8 cellular contexts compared by ENCODE assay signal in genomic region chr15:74620636-74621545, GRCh38. TPM values are rescaled to one million over a fixed set of nuclear protein-coding genes. Genes with fewer than 3 reads are reported as not detected.
DNase-seq lines count a peak whose midpoint lies in the region; ATAC-seq, FAIRE-seq and TF ChIP-seq lines count a peak whose summit lies in the region.

No MANE protein-coding gene starts in this region.

- H2BK12ac ChIP-seq in H9 (ENCODE audit: insufficient read length, low read depth, low read length) (no peak overlapping the region), mesenchymal stem cell (ENCODE audit: low read length in 2 of 2) (no peak overlapping the region)

- H3K14ac ChIP-seq in H9 (ENCODE audit: insufficient read depth, low read length) (no peak overlapping the region; the same call in 1 of the 2 replicates), mesenchymal stem cell (ENCODE audit: low read length in 2 of 2) (no peak overlapping the region)

- H3K36me3 ChIP-seq in mesenchymal stem cell (ENCODE audit: control insufficient read depth in 1 of 2, insufficient read depth in 2 of 2, low read depth in 1 of 2, low read length in 2 of 2), result peaks cover 70 to 79% of the 10 kb centered on the region in 2 experiments

- WGBS in H9 (ENCODE audit: extremely low coverage, insufficient read length, low lambda C conversion rate), result no CpG with 5 or more reads among the region's 23 CpGs
- 78% methylated on average over 21 of the region's 23 CpGs for WGBS in mesenchymal stem cell

- H3K36me3 Mint-ChIP-seq in H9 (ENCODE audit: insufficient read depth in 1 of 3, low read depth in 3 of 3), result peaks cover 51 to 68% (median 67%) of the 10 kb centered on the region in 3 experiments; a peak in 6 of 7 replicates

- H3K27ac ChIP-seq in H9 (ENCODE audit: insufficient read length, low read depth, low read length), result no peak overlapping the region
- peak overlapping the region in 37 of 59 donors; percentile 3 to 76 (median 54) for H3K27ac ChIP-seq in dorsolateral prefrontal cortex
- H3K27ac ChIP-seq in mesenchymal stem cell (ENCODE audit: low read length, poor library complexity, severe bottlenecking), result no peak overlapping the region

- peak overlapping the region; percentile 71 to 85 (median 81); a peak in 5 of 7 replicates for H3K27ac Mint-ChIP-seq in H9

- no peaks in the 10 kb centered on the region; the same call in 1 of the 2 replicates for H3K27me3 Mint-ChIP-seq in H9 (ENCODE audit: low read depth)

- peaks cover 6% of the 10 kb centered on the region for H3K23me2 ChIP-seq in H9 (ENCODE audit: insufficient read length, low read depth, low read length, poor library complexity, severe bottlenecking)

- H3K4me3 ChIP-seq in dorsolateral prefrontal cortex, result peak overlapping the region in 26 of 59 donors; percentile 1 to 43 (median 21)
- H3K4me3 ChIP-seq in mesenchymal stem cell (ENCODE audit: insufficient read depth in 1 of 2, low read depth in 1 of 2, low read length in 2 of 2), result no peak overlapping the region

- peak; percentile 100 for TF ChIP-seq CTCF in D721Med (IDR thresholded peaks at IDR 0.05; ENCODE audit: insufficient read depth, missing control alignments)
- peak; percentile 98 for TF ChIP-seq CTCF in H9 (conservative IDR thresholded peaks at IDR 0.05)
- peak; percentile 37 to 90 (median 79) for TF ChIP-seq CTCF in dorsolateral prefrontal cortex (IDR thresholded peaks at IDR 0.05 in 54 of 56, conservative IDR thresholded peaks at IDR 0.05 in 2 of 56; ENCODE audit: low read depth in 1 of 56, partially characterized antibody in 56 of 56)

- H2AK5ac ChIP-seq in H9 (ENCODE audit: insufficient read length, low read length) (no peak overlapping the region), mesenchymal stem cell (ENCODE audit: low read length, severe bottlenecking) (no peak overlapping the region)

- H3K18ac ChIP-seq in H9 (ENCODE audit: insufficient read length, low read depth, low read length), result no peak overlapping the region
- H3K18ac ChIP-seq in mesenchymal stem cell (ENCODE audit: low read depth in 1 of 2, low read length in 2 of 2), result no peak overlapping the region

- H3K4me1 ChIP-seq in H9 (ENCODE audit: insufficient read depth, low read length) (no peaks in the 10 kb centered on the region), mesenchymal stem cell (ENCODE audit: control insufficient read depth, insufficient read depth, low read depth, low read length) (peaks cover 15% of the 10 kb centered on the region)

- no peaks in the 10 kb centered on the region for H3K9me3 Mint-ChIP-seq in H9

- intact Hi-C loops in dorsolateral prefrontal cortex (cut with DNase I), result loop anchor here (5.0 to 10.0 kb wide), 3 partner anchors 179 to 249 kb away; no protein-coding TSS in a partner anchor

- no peaks in the 10 kb centered on the region for H3K27me3 ChIP-seq in H9 (ENCODE audit: insufficient read depth, low read length)
- H3K27me3 ChIP-seq in dorsolateral prefrontal cortex, result no peaks in the 10 kb centered on the region
- no peaks in the 10 kb centered on the region for H3K27me3 ChIP-seq in mesenchymal stem cell (ENCODE audit: control insufficient read depth in 1 of 2, insufficient read depth in 1 of 2, low read length in 2 of 2)

- H3K79me2 ChIP-seq in H9 (ENCODE audit: insufficient read depth, low read length), result peaks cover 24% of the 10 kb centered on the region; the same call in 1 of the 2 replicates

- H3K4me1 Mint-ChIP-seq in H9, result peaks cover 22 to 27% of the 10 kb centered on the region in 2 experiments

- H2BK15ac ChIP-seq in H9 (ENCODE audit: low read depth, low read length) (no peak overlapping the region), mesenchymal stem cell (ENCODE audit: low read depth, poor library complexity, severe bottlenecking) (no peak overlapping the region)

- H3K9ac ChIP-seq in H9 (ENCODE audit: extremely low read depth, insufficient read length, low read length) (no peak overlapping the region), mesenchymal stem cell (ENCODE audit: low read length) (no peak overlapping the region)

- no peak for ATAC-seq in HG02840 (IDR thresholded peaks at IDR 0.05; ENCODE audit: low FRiP score, unreplicated experiment)

- no peak for FAIRE-seq in D721Med (lab: Jason Lieb, UNC)

- no peak overlapping the region for H3T11ph ChIP-seq in H9 (ENCODE audit: low read length)

- H4K91ac ChIP-seq in H9 (ENCODE audit: insufficient read length, low read depth, low read length) (no peak overlapping the region), mesenchymal stem cell (ENCODE audit: low read length) (peak overlapping the region; percentile 40)

- H2BK5ac ChIP-seq in H9 (ENCODE audit: insufficient read length, low read length) (no peak overlapping the region), mesenchymal stem cell (ENCODE audit: low read depth, low read length, poor library complexity, severe bottlenecking) (no peak overlapping the region)

- H2BK120ac ChIP-seq in H9 (ENCODE audit: low read depth, low read length, poor library complexity, severe bottlenecking) (no peak overlapping the region), mesenchymal stem cell (ENCODE audit: low read depth, low read length) (no peak overlapping the region)

- H2AFZ ChIP-seq in H9 (ENCODE audit: low read length) (no peak overlapping the region), mesenchymal stem cell (ENCODE audit: low read depth, low read length) (no peak overlapping the region)

- H3K4ac ChIP-seq in H9 (ENCODE audit: low read depth, low read length), result no peak overlapping the region
- H3K4ac ChIP-seq in mesenchymal stem cell (ENCODE audit: low read depth in 1 of 2, low read length in 2 of 2), result no peak overlapping the region

- DNase-seq in D721Med (ENCODE audit: insufficient read length, low spot score), result peak; percentile 97
- peak; percentile 90 for DNase-seq in H9
- peak; percentile 21 for DNase-seq in NCI-H774 (lab: John Stamatoyannopoulos, UW)
- peak; percentile 76 to 84 for DNase-seq in activated CD4-positive, alpha-beta T cell treated with anti-CD3 and anti-CD28 coated beads, Interleukin-2, amount 50 U/mL, for 48 hours
- DNase-seq in dorsolateral prefrontal cortex, result peak; percentile 50 to 84 (median 74)
- DNase-seq in mesenchymal stem cell, result peak; percentile 77
- peak; percentile 58 for DNase-seq in stimulated activated CD8-positive, alpha-beta memory T cell treated with anti-CD3 and anti-CD28 coated beads, Interleukin-4, amount 100 ng/mL, for 24 hours (ENCODE audit: low read depth)

- H3K79me1 ChIP-seq in H9 (ENCODE audit: insufficient read depth, low read depth, low read length, poor library complexity, severe bottlenecking) (peaks cover 12% of the 10 kb centered on the region), mesenchymal stem cell (replicated peaks; ENCODE audit: low read length, poor library complexity, severe bottlenecking) (peaks cover 52% of the 10 kb centered on the region)

- H3K9me3 ChIP-seq in H9 (ENCODE audit: control insufficient read depth, low read depth, low read length), result no peaks in the 10 kb centered on the region
- H3K9me3 ChIP-seq in mesenchymal stem cell (ENCODE audit: control insufficient read depth, low read length), result no peaks in the 10 kb centered on the region

- H3K23ac ChIP-seq in H9 (ENCODE audit: insufficient read length, low read depth, low read length), result no peak overlapping the region
- no peak overlapping the region for H3K23ac ChIP-seq in mesenchymal stem cell (ENCODE audit: low read length in 2 of 2)

- H3K56ac ChIP-seq in H9 (ENCODE audit: insufficient read length, low read depth, low read length), result no peak overlapping the region

- H3K4me2 ChIP-seq in H9 (ENCODE audit: insufficient read depth, insufficient read length, low read length) (no peak overlapping the region), mesenchymal stem cell (ENCODE audit: low read length, poor library complexity, severe bottlenecking) (no peak overlapping the region)

- no peaks in the 10 kb centered on the region for H4K20me1 ChIP-seq in H9 (ENCODE audit: control insufficient read depth, insufficient read depth, insufficient read length)

- H4K8ac ChIP-seq in H9 (replicated peaks; ENCODE audit: insufficient read length, low read depth, low read length) (no peak overlapping the region), mesenchymal stem cell (ENCODE audit: low read length) (peak overlapping the region; percentile 15)

- no peak overlapping the region for H2BK20ac ChIP-seq in H9 (ENCODE audit: low read depth, low read length, poor library complexity, severe bottlenecking)

- no peak overlapping the region for H4K5ac ChIP-seq in H9 (ENCODE audit: insufficient read length, low read depth, low read length)

- peak overlapping the region in 1 of 2 experiments; percentile 31; a peak in 2 of 5 replicates for H3K4me3 Mint-ChIP-seq in H9

RNA-seq across cellular contexts. Expression of gene CLK3, which starts 5.3 kb away (rescaled TPM):
- total RNA-seq in H9 (2021) (40.8 and 41.0 TPM in 2 replicates), dorsolateral prefrontal cortex (10 to 100 TPM; 41.9 to 96.5 (median 63.3) TPM)
- 65.2 TPM for polyA plus RNA-seq in mesenchymal stem cell (2013, experiment 1 of 2)
- polyA plus RNA-seq in mesenchymal stem cell (2013, experiment 2 of 2), result 61.1 TPM

Comparison
In these comparisons a context has a peak if more than half of its experiments do, and no peak if none do; other contexts are left out.
1. DNase-seq: peak in every context shown above with its lines; median percentile 97 in D721Med; 90 in H9; 80 in activated CD4-positive, alpha-beta T cell treated with anti-CD3 and anti-CD28 coated beads, Interleukin-2, amount 50 U/mL, for 48 hours; 77 in mesenchymal stem cell; 74 in dorsolateral prefrontal cortex; 58 in stimulated activated CD8-positive, alpha-beta memory T cell treated with anti-CD3 and anti-CD28 coated beads, Interleukin-4, amount 100 ng/mL, for 24 hours; 21 in NCI-H774.
2. H3K27ac ChIP-seq: peak in dorsolateral prefrontal cortex (37 of 59); none in H9 (single experiment) and mesenchymal stem cell (single experiment).
3. Peak in every context shown above with its lines, with median percentiles within 50 percentile points of each other: CTCF ChIP-seq.